Comparison of ENCODE assay signal across 8 cellular contexts in genomic region chr2:142140434-142140845, GRCh38.
A peak's percentile ranks its signal among the peaks of the same experiment; 100 is the strongest.
DNase-seq lines count a peak whose midpoint lies in the region; ATAC-seq and TF ChIP-seq lines count a peak whose summit lies in the region.

No MANE protein-coding gene starts in this region.

- in situ Hi-C loops in astrocyte of the cerebellum (cut with HindIII; ENCODE audit: low sequenced_read_pairs): no loop called here

- peak; percentile 38 for DNase-seq in NCI-H1105 treated with DMSO at 0.1 percent for 48 hours (lab: John Stamatoyannopoulos, UW)
- peak; percentile 22 for DNase-seq in astrocyte of the cerebellum (ENCODE audit: low read depth)
- DNase-seq in medulla oblongata (ENCODE audit: extremely low spot score): peak; percentile 48

- ATAC-seq in GM18502 (IDR thresholded peaks at IDR 0.05; ENCODE audit: poor library complexity, unreplicated experiment): peak; percentile 55
- no peak for ATAC-seq in GM21619 (IDR thresholded peaks at IDR 0.05; ENCODE audit: unreplicated experiment)
- ATAC-seq in HG03135 (IDR thresholded peaks at IDR 0.05; ENCODE audit: unreplicated experiment): no peak
- ATAC-seq in GM21737 (IDR thresholded peaks at IDR 0.05; ENCODE audit: unreplicated experiment): no peak

- no peak overlapping the region for H3K4me3 ChIP-seq in astrocyte of the cerebellum (ENCODE audit: low read depth, low read length)

- TF ChIP-seq CTCF in 22Rv1 (IDR thresholded peaks at IDR 0.05) (peak; percentile 60), astrocyte of the cerebellum (IDR thresholded peaks at IDR 0.05; ENCODE audit: low read depth, low read length, missing control alignments) (peak; percentile 25)

- no peak overlapping the region for H3K27ac ChIP-seq in 22Rv1
